26 cellular contexts compared by ENCODE assay signal in genomic region chr1:164792410-164793004, GRCh38.
A peak's percentile ranks its signal among the peaks of the same experiment; 100 is the strongest.
DNase-seq lines count a peak whose midpoint lies in the region; ATAC-seq and TF ChIP-seq lines count a peak whose summit lies in the region.
"Had no signal": no experiment of that assay in that cellular context is flagged by ENCODE, and none has a peak within 500 bp of the region (broad histone marks: within the 10 kb centered on the region; RNA-seq: fewer than 3 reads in every experiment).

No MANE protein-coding gene starts in this region.

- no peaks in the 10 kb centered on the region for H3K27me3 ChIP-seq in sigmoid colon
- no peaks in the 10 kb centered on the region for H3K27me3 ChIP-seq in aorta (ENCODE audit: control insufficient read depth in 1 of 2, insufficient read depth in 2 of 2, low read length in 1 of 2)
- no peaks in the 10 kb centered on the region for H3K27me3 ChIP-seq in upper lobe of right lung
- H3K27me3 ChIP-seq: SJSA1 had no signal

- H3K4me3 Mint-ChIP-seq in WTC11 = no peak overlapping the region
- H3K4me3 Mint-ChIP-seq in nephron = no peak overlapping the region
- H3K4me3 Mint-ChIP-seq: B cell; CD8-positive, alpha-beta T cell had no signal

- H3K4me1 ChIP-seq in sigmoid colon (peaks cover 0 to 93% (median 77%) of the 10 kb centered on the region in 4 donors), aorta (ENCODE audit: control insufficient read depth in 1 of 2, insufficient read depth in 2 of 2, low read length in 2 of 2) (peaks cover 3 to 7% of the 10 kb centered on the region in 2 donors), upper lobe of right lung (peaks cover 2% of the 10 kb centered on the region)

- intact Hi-C loops in sigmoid colon (cut with DNase I) = no loop called here
- intact Hi-C loops in aorta (cut with DNase I) = no loop called here
- intact Hi-C loops in upper lobe of right lung (cut with DNase I) = no loop called here

- no peak overlapping the region for H3K4me3 ChIP-seq in sigmoid colon
- H3K4me3 ChIP-seq in aorta (ENCODE audit: low read length in 2 of 2) = no peak overlapping the region
- H3K4me3 ChIP-seq in upper lobe of right lung = no peak overlapping the region
- H3K4me3 ChIP-seq: K562, PC-9, SJSA1 had no signal

- no peaks in the 10 kb centered on the region for H3K9me3 Mint-ChIP-seq in WTC11
- H3K9me3 Mint-ChIP-seq in nephron = no peaks in the 10 kb centered on the region
- H3K9me3 Mint-ChIP-seq: CD8-positive, alpha-beta T cell had no signal

- TF ChIP-seq POLR2A in sigmoid colon (IDR thresholded peaks at IDR 0.05) = no peak

- H3K27ac Mint-ChIP-seq in WTC11 (0 out of 2 replicates have a peak overlapping the region, but pooled peaks have one; percentile 45), nephron (peak overlapping the region in 2 of 3 experiments; percentile 11 to 36)
- H3K27ac Mint-ChIP-seq: B cell; CD8-positive, alpha-beta T cell had no signal

- H3K27me3 Mint-ChIP-seq in WTC11 (ENCODE audit: low read depth) (no peaks in the 10 kb centered on the region), nephron (ENCODE audit: low read depth) (no peaks in the 10 kb centered on the region)

- H3K4me1 Mint-ChIP-seq in WTC11 (peaks cover 36% of the 10 kb centered on the region), nephron (peaks cover 65% of the 10 kb centered on the region)
- H3K4me1 Mint-ChIP-seq: B cell had no signal

- DNase-seq in WTC11 (ENCODE audit: low spot score) (no peak), sigmoid colon (no peak), aorta (no peak), OCI-M1 (lab: John Stamatoyannopoulos, UW) (no peak), upper lobe of right lung (no peak)
- DNase-seq: CD8-positive, alpha-beta T cell; DMS 273 treated with DMSO at 0.1 percent for 48 hours; DMS79; EL; GF-D8; Kasumi-1; NCI-H1092 treated with DMSO at 0.1 percent for 48 hours; NCI-H1436; NCI-H187; NCI-H2081 treated with DMSO at 0.1 percent for 48 hours; NCI-H446; NCI-H524 treated with DMSO at 0.1 percent for 48 hours; NCI-H774; PC-9 had no signal

- H3K36me3 ChIP-seq in sigmoid colon (peaks cover 6 to 14% (median 10%) of the 10 kb centered on the region in 4 donors), aorta (ENCODE audit: control insufficient read depth in 1 of 2, insufficient read depth in 2 of 2, low read length in 1 of 2) (no peaks in the 10 kb centered on the region), upper lobe of right lung (peaks cover 10% of the 10 kb centered on the region)
- H3K36me3 ChIP-seq: SJSA1 had no signal

- no peak for TF ChIP-seq CTCF in WTC11 (IDR thresholded peaks at IDR 0.05)
- TF ChIP-seq CTCF in nephron (IDR thresholded peaks at IDR 0.05; ENCODE audit: unreplicated experiment in 3 of 3) = no peak
- TF ChIP-seq CTCF in sigmoid colon (IDR thresholded peaks at IDR 0.05) = no peak
- TF ChIP-seq CTCF in upper lobe of right lung (IDR thresholded peaks at IDR 0.05) = no peak

- no peak for TF ChIP-seq EP300 in sigmoid colon (IDR thresholded peaks at IDR 0.05)

- WGBS in sigmoid colon, 2 donors = 96% methylated on average over 21 of the region's 21 CpGs
- WGBS in aorta, 2 donors = 79 to 80% methylated on average over 21 of the region's 21 CpGs

- POLR2A ChIA-PET in WTC11 (lab: Charles Lee) = no interaction called here

- peak overlapping the region; percentile 16 to 87 (median 73) for H3K27ac ChIP-seq in sigmoid colon
- H3K27ac ChIP-seq in aorta (ENCODE audit: low read depth in 1 of 2, low read length in 2 of 2) = no peak overlapping the region
- H3K27ac ChIP-seq in upper lobe of right lung = no peak overlapping the region
- H3K27ac ChIP-seq: C4-2B, PC-9, SJSA1 had no signal

- peaks cover 5% of the 10 kb centered on the region for H3K36me3 Mint-ChIP-seq in WTC11
- peaks cover 37% of the 10 kb centered on the region for H3K36me3 Mint-ChIP-seq in nephron (ENCODE audit: low read depth)
- H3K36me3 Mint-ChIP-seq: CD8-positive, alpha-beta T cell had no signal

- H3K9me3 ChIP-seq in sigmoid colon = no peaks in the 10 kb centered on the region
- no peaks in the 10 kb centered on the region for H3K9me3 ChIP-seq in aorta (ENCODE audit: control insufficient read depth, low read length)
- no peaks in the 10 kb centered on the region for H3K9me3 ChIP-seq in upper lobe of right lung
- H3K9me3 ChIP-seq: SJSA1 had no signal

- CTCF ChIA-PET in WTC11 (lab: Charles Lee) = no interaction called here

- ATAC-seq in WTC11 = no peak
- ATAC-seq in HG03025 (IDR thresholded peaks at IDR 0.05; ENCODE audit: low FRiP score, unreplicated experiment) = no peak
- no peak for ATAC-seq in aorta (ENCODE audit: low FRiP score)
- no peak for ATAC-seq in upper lobe of right lung
- ATAC-seq: CD8-positive, alpha-beta T cell; K562; Right ventricle myocardium inferior had no signal

TF ChIP-seq in WTC11, 78 proteins besides CTCF, POLR2A, EP300 and RAD21:
- TF ChIP-seq NFYB (CRISPR knock-in tag; conservative IDR thresholded peaks at IDR 0.05; ENCODE audit: low read depth) (no peak), NFATC4 (CRISPR knock-in tag; IDR thresholded peaks at IDR 0.05) (no peak), SP1 (CRISPR knock-in tag; conservative IDR thresholded peaks at IDR 0.05) (no peak), SMAD3 (CRISPR knock-in tag; IDR thresholded peaks at IDR 0.05; ENCODE audit: borderline replicate concordance) (no peak), IRF2 (CRISPR knock-in tag; IDR thresholded peaks at IDR 0.05; ENCODE audit: borderline replicate concordance, low read depth) (no peak), HMGA2 (CRISPR knock-in tag; IDR thresholded peaks at IDR 0.05) (no peak), TEAD1 (CRISPR knock-in tag; IDR thresholded peaks at IDR 0.05) (no peak)
- TF ChIP-seq, protein P1, sequence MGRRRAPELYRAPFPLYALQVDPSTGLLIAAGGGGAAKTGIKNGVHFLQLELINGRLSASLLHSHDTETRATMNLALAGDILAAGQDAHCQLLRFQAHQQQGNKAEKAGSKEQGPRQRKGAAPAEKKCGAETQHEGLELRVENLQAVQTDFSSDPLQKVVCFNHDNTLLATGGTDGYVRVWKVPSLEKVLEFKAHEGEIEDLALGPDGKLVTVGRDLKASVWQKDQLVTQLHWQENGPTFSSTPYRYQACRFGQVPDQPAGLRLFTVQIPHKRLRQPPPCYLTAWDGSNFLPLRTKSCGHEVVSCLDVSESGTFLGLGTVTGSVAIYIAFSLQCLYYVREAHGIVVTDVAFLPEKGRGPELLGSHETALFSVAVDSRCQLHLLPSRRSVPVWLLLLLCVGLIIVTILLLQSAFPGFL (CRISPR knock-in tag; IDR thresholded peaks at IDR 0.05; ENCODE audit: borderline replicate concordance) = no peak
- TF ChIP-seq, protein P2, sequence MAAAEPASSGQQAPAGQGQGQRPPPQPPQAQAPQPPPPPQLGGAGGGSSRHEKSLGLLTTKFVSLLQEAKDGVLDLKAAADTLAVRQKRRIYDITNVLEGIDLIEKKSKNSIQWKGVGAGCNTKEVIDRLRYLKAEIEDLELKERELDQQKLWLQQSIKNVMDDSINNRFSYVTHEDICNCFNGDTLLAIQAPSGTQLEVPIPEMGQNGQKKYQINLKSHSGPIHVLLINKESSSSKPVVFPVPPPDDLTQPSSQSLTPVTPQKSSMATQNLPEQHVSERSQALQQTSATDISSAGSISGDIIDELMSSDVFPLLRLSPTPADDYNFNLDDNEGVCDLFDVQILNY (CRISPR knock-in tag; IDR thresholded peaks at IDR 0.05) = no peak

Comparison
In these comparisons a context has a peak if more than half of its experiments do, and no peak if none do; other contexts are left out.
1. H3K27ac ChIP-seq: peak in sigmoid colon (4 of 4); none in aorta (0 of 2) and upper lobe of right lung (single experiment).